26 cellular contexts compared by ENCODE assay signal in the genomic region with DNA sequence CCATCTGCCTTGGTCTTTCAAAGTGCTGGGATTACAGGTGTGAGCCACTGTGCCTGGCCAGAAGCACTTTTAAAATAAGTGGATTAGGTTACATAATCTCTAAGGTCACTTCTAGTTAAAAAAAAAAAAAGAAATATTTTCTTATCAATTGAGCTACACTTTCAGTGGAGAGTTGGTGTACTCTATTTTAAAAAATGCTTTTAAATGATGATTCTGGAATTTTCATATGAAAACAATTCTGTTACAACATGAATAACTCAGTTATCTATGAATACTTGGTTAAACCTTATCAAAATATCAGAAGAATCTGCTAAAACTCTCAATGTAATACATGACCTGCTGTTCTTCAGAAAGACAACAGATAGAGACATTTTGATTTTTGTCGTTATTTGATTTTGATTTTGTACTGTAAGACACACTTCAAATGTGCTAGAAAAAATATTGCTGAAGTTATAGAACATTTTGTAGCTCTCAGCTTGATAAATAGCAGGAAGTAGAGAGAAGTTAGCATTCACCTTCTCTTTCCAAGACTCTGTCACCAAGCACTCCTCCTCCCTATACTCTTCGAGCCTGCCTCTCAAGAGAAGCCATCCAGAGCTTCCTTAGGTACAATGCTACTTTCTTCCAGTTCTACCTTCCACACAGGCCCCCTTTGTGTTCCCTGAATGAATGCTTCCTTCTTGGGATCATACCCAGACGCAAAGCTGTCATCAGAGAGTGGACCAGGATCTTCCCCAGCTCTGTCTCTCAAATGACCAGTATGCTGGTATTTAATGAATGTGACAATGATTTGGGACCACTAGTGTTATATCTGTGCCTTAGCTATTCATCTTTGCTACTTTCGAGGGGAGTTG.
"Had no signal": no experiment of that assay in that cellular context is flagged by ENCODE, and none has a peak within 500 bp of the region (broad histone marks: within the 10 kb centered on the region; RNA-seq: fewer than 3 reads in every experiment).

No MANE protein-coding gene starts in this region.

- H3K4me1 Mint-ChIP-seq: activated CD4-positive, alpha-beta memory T cell treated with anti-CD3 and anti-CD28 coated beads, Interleukin-2, amount 10 ng/mL, durations not matched to agents 7 days and 5 days; activated CD4-positive, alpha-beta T cell treated with anti-CD3 and anti-CD28 coated beads, Interleukin-2, amount 10 ng/mL, durations not matched to agents 7 days and 5 days; activated naive CD4-positive, alpha-beta T cell treated with anti-CD3 and anti-CD28 coated beads, Interleukin-2, amount 50 U/mL, for 24 hours; immature natural killer cell; T-helper 17 cell; WTC11 had no signal

- H3K4me3 Mint-ChIP-seq: activated CD4-positive, alpha-beta memory T cell treated with anti-CD3 and anti-CD28 coated beads, Interleukin-2, amount 10 ng/mL, durations not matched to agents 7 days and 5 days; activated CD4-positive, alpha-beta T cell treated with anti-CD3 and anti-CD28 coated beads, Interleukin-2, amount 10 ng/mL, durations not matched to agents 7 days and 5 days; activated naive CD4-positive, alpha-beta T cell treated with anti-CD3 and anti-CD28 coated beads, Interleukin-2, amount 50 U/mL, for 24 hours; activated T-cell treated with anti-CD3 and anti-CD28 coated beads, Interleukin-2, amount 50 U/mL, for 24 hours; immature natural killer cell; natural killer cell treated with Interleukin-12 subunit alpha and Interleukin-12 subunit beta and Interleukin-15 and Interleukin-18, amount 100 ng/mL, for 72 hours; T-helper 17 cell; WTC11 had no signal

- H3K27ac Mint-ChIP-seq: activated CD4-positive, alpha-beta memory T cell treated with anti-CD3 and anti-CD28 coated beads, Interleukin-2, amount 10 ng/mL, durations not matched to agents 7 days and 5 days; activated CD4-positive, alpha-beta T cell treated with anti-CD3 and anti-CD28 coated beads, Interleukin-2, amount 10 ng/mL, durations not matched to agents 7 days and 5 days; activated naive CD4-positive, alpha-beta T cell treated with anti-CD3 and anti-CD28 coated beads, Interleukin-2, amount 50 U/mL, for 24 hours; activated T-cell treated with anti-CD3 and anti-CD28 coated beads, Interleukin-2, amount 50 U/mL, for 24 hours; natural killer cell treated with Interleukin-12 subunit alpha and Interleukin-12 subunit beta and Interleukin-15 and Interleukin-18, amount 100 ng/mL, for 72 hours; progenitor cell of endocrine pancreas; T-helper 17 cell; WTC11 had no signal

- ATAC-seq: esophagus mucosa; left lobe of liver; mucosa of descending colon; natural killer cell treated with Interleukin-12 subunit alpha and Interleukin-12 subunit beta and Interleukin-15 and Interleukin-18, amount 100 ng/mL, for 72 hours; right lobe of liver; stimulated activated naive CD8-positive, alpha-beta T cell treated with anti-CD3 and anti-CD28 coated beads, Interleukin-15, Interleukin-2, amounts not matched to agents 100 U/mL and 50 U/mL, for 24 hours; T-helper 17 cell; WTC11 had no signal

- H3K36me3 Mint-ChIP-seq: natural killer cell treated with Interleukin-12 subunit alpha and Interleukin-12 subunit beta and Interleukin-15 and Interleukin-18, amount 100 ng/mL, for 72 hours; WTC11 had no signal

- H3K4me3 ChIP-seq: lung, mucosa of descending colon, right lobe of liver, upper lobe of left lung had no signal

- H3K9me3 Mint-ChIP-seq: activated CD4-positive, alpha-beta memory T cell treated with anti-CD3 and anti-CD28 coated beads, Interleukin-2, amount 10 ng/mL, durations not matched to agents 7 days and 5 days; activated CD4-positive, alpha-beta T cell treated with anti-CD3 and anti-CD28 coated beads, Interleukin-2, amount 10 ng/mL, durations not matched to agents 7 days and 5 days; activated naive CD4-positive, alpha-beta T cell treated with anti-CD3 and anti-CD28 coated beads, Interleukin-2, amount 50 U/mL, for 24 hours; activated T-cell treated with anti-CD3 and anti-CD28 coated beads, Interleukin-2, amount 50 U/mL, for 24 hours; immature natural killer cell; natural killer cell treated with Interleukin-12 subunit alpha and Interleukin-12 subunit beta and Interleukin-15 and Interleukin-18, amount 100 ng/mL, for 72 hours; WTC11 had no signal

- DNase-seq: activated CD4-positive, alpha-beta memory T cell treated with anti-CD3 and anti-CD28 coated beads, Interleukin-2, amount 10 ng/mL, durations not matched to agents 7 days and 5 days; activated CD4-positive, alpha-beta T cell treated with anti-CD3 and anti-CD28 coated beads for 1 hour; activated CD4-positive, alpha-beta T cell treated with anti-CD3 and anti-CD28 coated beads, Interleukin-2, amount 10 ng/mL, durations not matched to agents 7 days and 5 days; activated CD8-positive, alpha-beta memory T cell treated with anti-CD3 and anti-CD28 coated beads, Interleukin-2, amount 50 U/mL, for 48 hours; activated gamma-delta T cell treated with Interleukin-2 at 50 U/mL for 16 hours; activated T-cell treated with anti-CD3 and anti-CD28 coated beads, Interleukin-2, amount 50 U/mL, for 24 hours; cortex of kidney; foreskin fibroblast; head of caudate nucleus; hypothalamus; immature natural killer cell; kidney glomerular epithelial cell; mesendoderm; mucosa of descending colon; right lobe of liver; stimulated activated CD4-positive, alpha-beta T cell treated with anti-CD3 and anti-CD28 coated beads, Interleukin-2, amount 100 ng/mL, for 48 hours; stimulated activated naive CD8-positive, alpha-beta T cell treated with anti-CD3 and anti-CD28 coated beads, Interleukin-15, Interleukin-2, amounts not matched to agents 100 U/mL and 50 U/mL, for 24 hours; T-helper 17 cell; upper lobe of left lung had no signal

- H3K36me3 ChIP-seq: right lobe of liver, upper lobe of left lung had no signal

- H3K4me1 ChIP-seq: upper lobe of left lung had no signal

- H3K27me3 ChIP-seq: right lobe of liver, upper lobe of left lung had no signal

- H3K9me3 ChIP-seq: mucosa of descending colon, right lobe of liver, upper lobe of left lung had no signal

- H3K27me3 Mint-ChIP-seq: activated CD4-positive, alpha-beta memory T cell treated with anti-CD3 and anti-CD28 coated beads, Interleukin-2, amount 10 ng/mL, durations not matched to agents 7 days and 5 days; activated CD4-positive, alpha-beta T cell treated with anti-CD3 and anti-CD28 coated beads, Interleukin-2, amount 10 ng/mL, durations not matched to agents 7 days and 5 days; activated naive CD4-positive, alpha-beta T cell treated with anti-CD3 and anti-CD28 coated beads, Interleukin-2, amount 50 U/mL, for 24 hours; activated T-cell treated with anti-CD3 and anti-CD28 coated beads, Interleukin-2, amount 50 U/mL, for 24 hours; natural killer cell treated with Interleukin-12 subunit alpha and Interleukin-12 subunit beta and Interleukin-15 and Interleukin-18, amount 100 ng/mL, for 72 hours; progenitor cell of endocrine pancreas; T-helper 17 cell had no signal

- H3K27ac ChIP-seq: right lobe of liver had no signal
